In the genomic region with DNA sequence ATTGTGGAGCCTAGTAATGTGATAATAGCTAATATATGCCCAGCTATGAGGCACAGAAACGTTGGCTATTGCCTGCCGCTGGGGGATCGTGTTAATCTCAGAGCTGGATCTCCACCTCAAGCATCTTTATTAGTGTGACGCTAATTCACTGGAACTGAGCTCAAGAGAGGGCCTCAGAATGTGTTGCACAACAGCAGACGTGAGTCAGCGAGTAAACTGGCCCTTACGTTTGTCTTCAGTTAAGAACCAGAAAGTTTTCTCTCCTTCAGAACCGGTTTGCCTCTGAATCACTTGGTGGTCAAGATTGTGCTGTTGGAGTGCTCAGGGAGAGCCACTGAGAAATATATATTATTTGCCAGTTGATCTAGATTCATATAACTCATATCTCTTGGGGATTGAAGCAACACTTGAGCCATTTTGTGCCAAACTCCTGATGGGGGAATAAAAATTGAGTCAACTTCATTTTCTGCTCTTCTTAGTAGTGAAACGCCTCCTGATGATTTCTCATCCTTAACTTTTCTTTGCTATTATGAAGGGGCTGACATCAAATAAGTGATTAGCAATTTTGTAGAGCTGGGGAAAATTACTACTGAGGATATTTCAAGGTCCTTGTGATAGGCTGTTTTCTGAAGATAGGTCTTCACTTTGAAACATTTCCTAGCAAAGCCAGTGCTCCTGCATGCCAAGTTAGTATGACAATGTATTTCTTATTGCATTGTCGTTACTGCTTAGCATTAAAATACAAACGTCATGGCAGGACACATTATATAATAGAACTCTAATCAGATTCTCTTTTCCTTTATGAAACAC, we compare ENCODE assay signal across 8 cellular contexts. TPM values are rescaled to one million over a fixed set of nuclear protein-coding genes. Genes with fewer than 3 reads are reported as not detected.
DNase-seq lines count a peak whose midpoint lies in the region; ATAC-seq and TF ChIP-seq lines count a peak whose summit lies in the region.

No MANE protein-coding gene starts in this region.

- peaks cover 55% of the 10 kb centered on the region for H3K36me3 Mint-ChIP-seq in activated CD4-positive, alpha-beta T cell treated with anti-CD3 and anti-CD28 coated beads, Interleukin-2, amount 10 ng/mL, durations not matched to agents 24 days and 14 days (ENCODE audit: low read depth)

- no peak overlapping the region for H3K4me3 Mint-ChIP-seq in activated CD4-positive, alpha-beta T cell treated with anti-CD3 and anti-CD28 coated beads, Interleukin-2, amount 10 ng/mL, durations not matched to agents 24 days and 14 days

- H3K4me3 ChIP-seq in gastroesophageal sphincter (no peak overlapping the region), sigmoid colon (no peak overlapping the region)

- no peaks in the 10 kb centered on the region for H3K9me3 ChIP-seq in gastroesophageal sphincter
- H3K9me3 ChIP-seq in sigmoid colon: no peaks in the 10 kb centered on the region

- peak in 1 of 4 experiments; percentile 6 for TF ChIP-seq CTCF in gastroesophageal sphincter (IDR thresholded peaks at IDR 0.05)
- no peak for TF ChIP-seq CTCF in sigmoid colon (IDR thresholded peaks at IDR 0.05)

- DNase-seq in GM04503 (ENCODE audit: low read depth) (peak; percentile 99), SIG-M5 (lab: John Stamatoyannopoulos, UW) (peak; percentile 80), sigmoid colon (peak; percentile 86), NCI-H1694 treated with DMSO at 0.1 percent for 48 hours (lab: John Stamatoyannopoulos, UW) (no peak), cortex of kidney (lab: John Stamatoyannopoulos, UW) (no peak), midbrain (lab: John Stamatoyannopoulos, UW) (no peak)
- DNase-seq in activated CD4-positive, alpha-beta T cell treated with anti-CD3 and anti-CD28 coated beads, Interleukin-2, amount 10 ng/mL, durations not matched to agents 24 days and 14 days: no peak

- H3K27ac ChIP-seq in gastroesophageal sphincter (peak overlapping the region; percentile 49 to 74 (median 68)), sigmoid colon (peak overlapping the region in 2 of 4 donors; percentile 40 to 73)

- peak; percentile 92 for ATAC-seq in gastroesophageal sphincter

- H3K4me1 Mint-ChIP-seq in activated CD4-positive, alpha-beta T cell treated with anti-CD3 and anti-CD28 coated beads, Interleukin-2, amount 10 ng/mL, durations not matched to agents 24 days and 14 days: peaks cover 17% of the 10 kb centered on the region

- TF ChIP-seq EP300 in gastroesophageal sphincter (IDR thresholded peaks at IDR 0.05): no peak
- TF ChIP-seq EP300 in sigmoid colon (IDR thresholded peaks at IDR 0.05): no peak

- intact Hi-C loops in sigmoid colon (cut with DNase I): no loop called here
- intact Hi-C loops in activated CD4-positive, alpha-beta T cell treated with anti-CD3 and anti-CD28 coated beads, Interleukin-2, amount 10 ng/mL, durations not matched to agents 24 days and 14 days (cut with micrococcal nuclease): loop anchor here (10.0 kb wide), 1 partner anchor 63 kb away; no protein-coding TSS in a partner anchor

- no peak overlapping the region for H3K27ac Mint-ChIP-seq in activated CD4-positive, alpha-beta T cell treated with anti-CD3 and anti-CD28 coated beads, Interleukin-2, amount 10 ng/mL, durations not matched to agents 24 days and 14 days

- WGBS in gastroesophageal sphincter (ENCODE audit: low coverage in 1 of 2), 2 donors: 45 to 53% methylated on average over 8 to 11 of the region's 11 CpGs
- WGBS in sigmoid colon, 2 donors: 70 to 75% methylated on average over 11 of the region's 11 CpGs

- H3K27me3 Mint-ChIP-seq in activated CD4-positive, alpha-beta T cell treated with anti-CD3 and anti-CD28 coated beads, Interleukin-2, amount 10 ng/mL, durations not matched to agents 24 days and 14 days: no peaks in the 10 kb centered on the region

- TF ChIP-seq POLR2A in gastroesophageal sphincter (IDR thresholded peaks at IDR 0.05): no peak
- TF ChIP-seq POLR2A in sigmoid colon (IDR thresholded peaks at IDR 0.05): no peak

- H3K27me3 ChIP-seq in gastroesophageal sphincter: no peaks in the 10 kb centered on the region
- no peaks in the 10 kb centered on the region for H3K27me3 ChIP-seq in sigmoid colon

- H3K9me3 Mint-ChIP-seq in activated CD4-positive, alpha-beta T cell treated with anti-CD3 and anti-CD28 coated beads, Interleukin-2, amount 10 ng/mL, durations not matched to agents 24 days and 14 days: peaks cover 12% of the 10 kb centered on the region

- H3K4me1 ChIP-seq in gastroesophageal sphincter (peaks cover 0 to 49% (median 2%) of the 10 kb centered on the region in 3 donors), sigmoid colon (peaks cover 0 to 13% (median 0%) of the 10 kb centered on the region in 4 donors)

- H3K36me3 ChIP-seq in gastroesophageal sphincter (no peaks in the 10 kb centered on the region), sigmoid colon (peaks cover 0 to 5% (median 0%) of the 10 kb centered on the region in 4 donors)

RNA-seq across cellular contexts. Expression of gene BZW2, which starts 22.3 kb away (rescaled TPM):
- total RNA-seq in gastroesophageal sphincter (10 to 100 TPM; 43.6 to 82.4 (median 64.8) TPM), sigmoid colon (10 to 100 TPM; 49.7 to 65.4 (median 58.9) TPM)
- 10 to 100 TPM; 51.1 to 70.7 (median 63.8) TPM for polyA plus RNA-seq in sigmoid colon
- 104 and 113 TPM in 2 replicates for total RNA-seq in activated CD4-positive, alpha-beta T cell treated with anti-CD3 and anti-CD28 coated beads, Interleukin-2, amount 10 ng/mL, durations not matched to agents 24 days and 14 days

RNA-seq across cellular contexts. Expression of gene ANKMY2, which starts 22.7 kb away (rescaled TPM):
- total RNA-seq in gastroesophageal sphincter (10 to 100 TPM; 13.2 to 37.9 (median 25.3) TPM), sigmoid colon (10 to 100 TPM; 11.9 to 21.1 (median 14.3) TPM)
- 10 to 100 TPM; 12.9 to 21.0 (median 18.6) TPM for polyA plus RNA-seq in sigmoid colon
- 8.0 and 8.7 TPM in 2 replicates for total RNA-seq in activated CD4-positive, alpha-beta T cell treated with anti-CD3 and anti-CD28 coated beads, Interleukin-2, amount 10 ng/mL, durations not matched to agents 24 days and 14 days

Comparison
In these comparisons a context has a peak if more than half of its experiments do, and no peak if none do; other contexts are left out.
1. DNase-seq: peak in GM04503 (single experiment), SIG-M5 (single experiment) and sigmoid colon (single experiment); none in NCI-H1694 treated with DMSO at 0.1 percent for 48 hours (single experiment), cortex of kidney (single experiment), midbrain (single experiment) and activated CD4-positive, alpha-beta T cell treated with anti-CD3 and anti-CD28 coated beads, Interleukin-2, amount 10 ng/mL, durations not matched to agents 24 days and 14 days (single experiment).